ENCODE assay signal across 27 cellular contexts in the genomic region with DNA sequence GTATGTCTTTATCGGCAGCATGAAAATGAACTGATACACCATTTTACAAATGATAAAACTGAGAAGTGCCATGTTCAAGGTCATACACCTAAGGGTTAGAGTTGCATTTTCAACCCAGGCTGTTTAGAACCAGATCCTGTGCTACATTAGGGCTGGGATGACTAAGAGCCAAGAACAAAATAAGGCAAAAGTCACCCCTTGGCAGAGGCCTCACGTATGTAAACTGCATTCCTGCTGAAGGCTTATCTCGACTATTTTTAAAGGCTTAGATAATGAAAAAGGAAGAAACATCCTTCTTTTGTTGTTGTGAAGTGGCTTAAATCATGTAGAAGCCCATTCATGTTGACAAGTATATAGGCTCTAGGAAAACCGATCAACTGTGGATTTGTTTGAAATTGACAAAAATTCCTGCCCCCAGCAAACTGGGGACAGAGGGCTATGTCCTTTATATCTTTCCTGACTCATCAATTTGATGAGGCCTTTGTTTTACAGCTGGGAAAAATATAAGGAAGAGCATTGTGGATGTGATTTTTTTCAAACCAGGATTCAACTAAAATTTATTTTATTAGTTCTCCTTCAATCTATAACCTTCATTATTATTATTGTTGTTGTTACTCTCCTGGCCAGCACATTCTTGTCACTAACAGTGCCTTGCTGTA.
A peak's percentile ranks its signal among the peaks of the same experiment; 100 is the strongest.
DNase-seq lines count a peak whose midpoint lies in the region; ATAC-seq and TF ChIP-seq lines count a peak whose summit lies in the region.
"Had no signal": no experiment of that assay in that cellular context is flagged by ENCODE, and none has a peak within 500 bp of the region (broad histone marks: within the 10 kb centered on the region; RNA-seq: fewer than 3 reads in every experiment).

No MANE protein-coding gene starts in this region.

- CTCF ChIA-PET in activated naive CD4-positive, alpha-beta T cell treated with anti-CD3 and anti-CD28 coated beads, Interleukin-2, amount 10 ng/mL, durations not matched to agents 7 days and 5 days (lab: Charles Lee): no interaction called here

- DNase-seq in EH (ENCODE audit: low read depth) (peak; percentile 65), adipocyte (ENCODE audit: low read depth) (peak; percentile 26), fibroblast of lung (ENCODE audit: low read depth in 2 of 2) (peak; percentile 71 to 80)
- DNase-seq in activated naive CD4-positive, alpha-beta T cell treated with anti-CD3 and anti-CD28 coated beads, Interleukin-2, amount 10 ng/mL, durations not matched to agents 7 days and 5 days: no peak
- DNase-seq in stimulated activated naive CD8-positive, alpha-beta T cell treated with anti-CD3 and anti-CD28 coated beads, Interleukin-15, amount 100 ng/mL, for 72 hours: no peak
- no peak for DNase-seq in activated naive CD4-positive, alpha-beta T cell treated with Interleukin-2 at 50 U/mL for 16 hours
- DNase-seq: activated CD4-positive, alpha-beta T cell treated with anti-CD3 and anti-CD28 coated beads for 4 hours; activated CD8-positive, alpha-beta memory T cell treated with anti-CD3 and anti-CD28 coated beads for 24 hours; activated effector memory CD4-positive, alpha-beta T cell treated with anti-CD3 and anti-CD28 coated beads, Interleukin-2, amount 50 U/mL, for 16 hours; C1 segment of cervical spinal cord; COR-L47; cortex of kidney; DMS79; heart left ventricle; NCI-H1436 treated with DMSO at 0.1 percent for 48 hours; pancreas; retina; small intestine; stomach; tibial artery had no signal

- H3K4me1 ChIP-seq in adipocyte (ENCODE audit: control insufficient read depth, insufficient read depth, low read length) (peaks cover 19% of the 10 kb centered on the region), fibroblast of lung (ENCODE audit: control insufficient read depth, extremely low read depth, insufficient read depth, low read length) (peaks cover 7% of the 10 kb centered on the region), mesodermal cell (ENCODE audit: control insufficient read depth, insufficient read depth, low read length, poor library complexity, severe bottlenecking) (peaks cover 9% of the 10 kb centered on the region)
- H3K4me1 ChIP-seq: breast epithelium, pancreas had no signal

- H3K36me3 Mint-ChIP-seq in activated naive CD4-positive, alpha-beta T cell treated with anti-CD3 and anti-CD28 coated beads, Interleukin-2, amount 10 ng/mL, durations not matched to agents 7 days and 5 days: peaks cover 3% of the 10 kb centered on the region

- H3K27ac ChIP-seq in fibroblast of lung (ENCODE audit: insufficient read depth, low read length) (no peak overlapping the region), mesodermal cell (ENCODE audit: low read depth, low read length, severe bottlenecking) (peak overlapping the region; percentile 65)
- H3K27ac ChIP-seq: breast epithelium, KMS-11, pancreas, RWPE1, stomach, tibial artery had no signal

- WGBS in mesodermal cell (ENCODE audit: insufficient coverage in 2 of 2), 2 experiments: 72 to 100% methylated on average over 1 to 3 of the region's 4 CpGs

- H3K4me3 ChIP-seq in adipocyte (ENCODE audit: low read length) (no peak overlapping the region), fibroblast of lung (replicated peaks in 1 of 4; ENCODE audit: control extremely low read depth in 1 of 4, insufficient read depth in 1 of 4, low read depth in 3 of 4, low read length in 4 of 4) (no peak overlapping the region), mesodermal cell (ENCODE audit: extremely low read depth, insufficient read depth, low read length, poor library complexity, severe bottlenecking) (no peak overlapping the region)
- H3K4me3 ChIP-seq: breast epithelium, heart left ventricle, lung, pancreas, stomach, tibial artery had no signal

- no peak for ATAC-seq in stimulated activated naive CD8-positive, alpha-beta T cell treated with anti-CD3 and anti-CD28 coated beads, Interleukin-15, amount 100 ng/mL, for 72 hours
- ATAC-seq: HCT116, heart left ventricle, pancreas had no signal

- H3K27me3 Mint-ChIP-seq in activated naive CD4-positive, alpha-beta T cell treated with anti-CD3 and anti-CD28 coated beads, Interleukin-2, amount 10 ng/mL, durations not matched to agents 7 days and 5 days: peaks cover 3% of the 10 kb centered on the region
- H3K27me3 Mint-ChIP-seq in stimulated activated naive CD8-positive, alpha-beta T cell treated with anti-CD3 and anti-CD28 coated beads, Interleukin-15, amount 100 ng/mL, for 72 hours: no peaks in the 10 kb centered on the region

- H3K27ac Mint-ChIP-seq in activated naive CD4-positive, alpha-beta T cell treated with anti-CD3 and anti-CD28 coated beads, Interleukin-2, amount 10 ng/mL, durations not matched to agents 7 days and 5 days: no peak overlapping the region
- peak overlapping the region in 1 of 2 donors; percentile 58 for H3K27ac Mint-ChIP-seq in stimulated activated naive CD8-positive, alpha-beta T cell treated with anti-CD3 and anti-CD28 coated beads, Interleukin-15, amount 100 ng/mL, for 72 hours
- H3K27ac Mint-ChIP-seq: T-helper 1 cell treated with Interleukin-12 subunit alpha and Interleukin-12 subunit beta and Interleukin-4 antibody, amounts not matched to agents 30 μg/mL and 1 μg/mL, for 36 hours had no signal

- no peak overlapping the region for H3K4me3 Mint-ChIP-seq in activated naive CD4-positive, alpha-beta T cell treated with anti-CD3 and anti-CD28 coated beads, Interleukin-2, amount 10 ng/mL, durations not matched to agents 7 days and 5 days
- no peak overlapping the region for H3K4me3 Mint-ChIP-seq in stimulated activated naive CD8-positive, alpha-beta T cell treated with anti-CD3 and anti-CD28 coated beads, Interleukin-15, amount 100 ng/mL, for 72 hours
- H3K4me3 Mint-ChIP-seq: T-helper 1 cell treated with Interleukin-12 subunit alpha and Interleukin-12 subunit beta and Interleukin-4 antibody, amounts not matched to agents 30 μg/mL and 1 μg/mL, for 36 hours had no signal

- peaks cover 5% of the 10 kb centered on the region for H3K9me3 ChIP-seq in adipocyte (ENCODE audit: control insufficient read depth, low read length)
- no peaks in the 10 kb centered on the region for H3K9me3 ChIP-seq in fibroblast of lung (ENCODE audit: control insufficient read depth, insufficient read depth, low read depth, low read length)
- H3K9me3 ChIP-seq in mesodermal cell (ENCODE audit: control insufficient read depth, low read length): peaks cover 4% of the 10 kb centered on the region
- H3K9me3 ChIP-seq: breast epithelium, pancreas, stomach, tibial artery had no signal

- H3K9me3 Mint-ChIP-seq in activated naive CD4-positive, alpha-beta T cell treated with anti-CD3 and anti-CD28 coated beads, Interleukin-2, amount 10 ng/mL, durations not matched to agents 7 days and 5 days: peaks cover 20% of the 10 kb centered on the region
- peaks cover 17 to 20% of the 10 kb centered on the region in 2 donors for H3K9me3 Mint-ChIP-seq in stimulated activated naive CD8-positive, alpha-beta T cell treated with anti-CD3 and anti-CD28 coated beads, Interleukin-15, amount 100 ng/mL, for 72 hours

- H3K27me3 ChIP-seq in adipocyte (replicated peaks; ENCODE audit: control insufficient read depth, insufficient read depth, low read length) (no peaks in the 10 kb centered on the region), fibroblast of lung (ENCODE audit: control insufficient read depth, insufficient read depth, low read length) (no peaks in the 10 kb centered on the region)
- H3K27me3 ChIP-seq: breast epithelium, heart left ventricle, pancreas, stomach, tibial artery had no signal

- no peaks in the 10 kb centered on the region for H3K79me2 ChIP-seq in fibroblast of lung (ENCODE audit: control insufficient read depth, insufficient read depth, low read length)

- H4K20me1 ChIP-seq in fibroblast of lung (ENCODE audit: control insufficient read depth, extremely low read depth, insufficient read depth, low read length): no peaks in the 10 kb centered on the region

- H3K36me3 ChIP-seq in adipocyte (ENCODE audit: control insufficient read depth, insufficient read depth, low read length, severe bottlenecking) (no peaks in the 10 kb centered on the region), fibroblast of lung (ENCODE audit: control insufficient read depth, insufficient read depth, low read length) (no peaks in the 10 kb centered on the region), mesodermal cell (ENCODE audit: control insufficient read depth, insufficient read depth, low read length) (no peaks in the 10 kb centered on the region)
- H3K36me3 ChIP-seq: breast epithelium, heart left ventricle, pancreas, stomach, tibial artery had no signal

- H3K9ac ChIP-seq in adipocyte (ENCODE audit: low read length) (no peak overlapping the region), fibroblast of lung (ENCODE audit: insufficient read depth, low read length) (no peak overlapping the region)
- H3K9ac ChIP-seq: KMS-11 had no signal

- H3K4me2 ChIP-seq in fibroblast of lung (ENCODE audit: extremely low read depth, insufficient read depth, low read length): no peak overlapping the region
- H3K4me2 ChIP-seq: KMS-11 had no signal

- no peak overlapping the region for H2AFZ ChIP-seq in fibroblast of lung (ENCODE audit: low read length)

- TF ChIP-seq CTCF in fibroblast of lung (conservative IDR thresholded peaks at IDR 0.05 in 1 of 2, IDR thresholded peaks at IDR 0.05 in 1 of 2; ENCODE audit: low read depth in 1 of 2, low read length in 2 of 2): no peak

- H3K4me1 Mint-ChIP-seq in activated naive CD4-positive, alpha-beta T cell treated with anti-CD3 and anti-CD28 coated beads, Interleukin-2, amount 10 ng/mL, durations not matched to agents 7 days and 5 days: peaks cover 19% of the 10 kb centered on the region
- H3K4me1 Mint-ChIP-seq in stimulated activated naive CD8-positive, alpha-beta T cell treated with anti-CD3 and anti-CD28 coated beads, Interleukin-15, amount 100 ng/mL, for 72 hours: peaks cover 12% of the 10 kb centered on the region

Comparison
In these comparisons a context has a peak if more than half of its experiments do, and no peak if none do; other contexts are left out.
1. DNase-seq: peak in EH (single experiment), adipocyte (single experiment) and fibroblast of lung (2 of 2); none in activated naive CD4-positive, alpha-beta T cell treated with anti-CD3 and anti-CD28 coated beads, Interleukin-2, amount 10 ng/mL, durations not matched to agents 7 days and 5 days (single experiment), stimulated activated naive CD8-positive, alpha-beta T cell treated with anti-CD3 and anti-CD28 coated beads, Interleukin-15, amount 100 ng/mL, for 72 hours (0 of 2) and activated naive CD4-positive, alpha-beta T cell treated with Interleukin-2 at 50 U/mL for 16 hours (single experiment).